Comparison of ENCODE assay signal across 19 cellular contexts in genomic region chr17:27906238-27906603, GRCh38. TPM values are rescaled to one million over a fixed set of nuclear protein-coding genes. Genes with fewer than 3 reads are reported as not detected.
DNase-seq lines count a peak whose midpoint lies in the region; ATAC-seq and TF ChIP-seq lines count a peak whose summit lies in the region.
"Had no signal": no experiment of that assay in that cellular context is flagged by ENCODE, and none has a peak within 500 bp of the region (broad histone marks: within the 10 kb centered on the region; RNA-seq: fewer than 3 reads in every experiment).

No MANE protein-coding gene starts in this region.

- no peak for TF ChIP-seq CTCF in WERI-Rb-1 (IDR thresholded peaks at IDR 0.05; ENCODE audit: low read depth, low read length)
- no peak for TF ChIP-seq CTCF in smooth muscle cell (IDR thresholded peaks at IDR 0.05; ENCODE audit: borderline replicate concordance, insufficient read depth, poor library complexity, severe bottlenecking)

- WGBS in smooth muscle cell (ENCODE audit: low lambda C conversion rate) = 85% methylated on average over 1 of the region's 1 CpG

- no peak overlapping the region for H3K9ac ChIP-seq in smooth muscle cell (ENCODE audit: low read depth)
- H3K9ac ChIP-seq: KMS-11 had no signal

- H3K27ac ChIP-seq in WERI-Rb-1 (peak overlapping the region; percentile 49; the same call in 1 of the 2 replicates), smooth muscle cell (ENCODE audit: low read depth) (no peak overlapping the region)
- H3K27ac ChIP-seq: KMS-11, Peyer's patch had no signal

- H3K4me3 ChIP-seq in WERI-Rb-1 (ENCODE audit: low read depth, low read length) = no peak overlapping the region
- no peak overlapping the region for H3K4me3 ChIP-seq in smooth muscle cell
- H3K4me3 ChIP-seq: Peyer's patch had no signal

- no peak for ATAC-seq in HG03196 (IDR thresholded peaks at IDR 0.05; ENCODE audit: unreplicated experiment)
- ATAC-seq in HG03139 (IDR thresholded peaks at IDR 0.05; ENCODE audit: unreplicated experiment) = no peak
- ATAC-seq: CD8-positive, alpha-beta T cell; T-cell had no signal

- H3K4me1 ChIP-seq in smooth muscle cell (ENCODE audit: low read depth) = peaks cover 14% of the 10 kb centered on the region
- H3K4me1 ChIP-seq: Peyer's patch had no signal

- H4K20me1 ChIP-seq in smooth muscle cell (ENCODE audit: low read depth) = no peaks in the 10 kb centered on the region

- H2AFZ ChIP-seq in smooth muscle cell (ENCODE audit: low read depth) = peak overlapping the region; percentile 16

- peak; percentile 39 to 51 for DNase-seq in NCI-H524 (lab: John Stamatoyannopoulos, UW)
- no peak for DNase-seq in NCI-H524 treated with DMSO at 0.1 percent for 48 hours (lab: John Stamatoyannopoulos, UW)
- peak; percentile 93 for DNase-seq in NCI-H69 (lab: John Stamatoyannopoulos, UW)
- no peak for DNase-seq in WERI-Rb-1
- DNase-seq in smooth muscle cell (lab: John Stamatoyannopoulos, UW; ENCODE audit: unreplicated experiment) = no peak
- DNase-seq in Kasumi-1 (lab: John Stamatoyannopoulos, UW) = no peak
- DNase-seq: 8988T; AML-193; C1 segment of cervical spinal cord; CD8-positive, alpha-beta T cell; DMS53; GDM1; NCI-H187 treated with DMSO at 0.1 percent for 48 hours; NCI-H345; Peyer's patch; T-cell had no signal

- no peak overlapping the region for H3K4me2 ChIP-seq in smooth muscle cell
- H3K4me2 ChIP-seq: KMS-11 had no signal

- H3K27me3 ChIP-seq in WERI-Rb-1 (ENCODE audit: insufficient read depth, low read depth, severe bottlenecking) (no peaks in the 10 kb centered on the region), smooth muscle cell (ENCODE audit: low read depth) (no peaks in the 10 kb centered on the region)
- H3K27me3 ChIP-seq: Peyer's patch had no signal

- no peaks in the 10 kb centered on the region for H3K79me2 ChIP-seq in smooth muscle cell (ENCODE audit: low read depth)

- no peaks in the 10 kb centered on the region for H3K9me3 ChIP-seq in WERI-Rb-1 (ENCODE audit: severe bottlenecking)
- H3K9me3 ChIP-seq in smooth muscle cell (replicated peaks; ENCODE audit: low read depth) = no peaks in the 10 kb centered on the region
- H3K9me3 ChIP-seq: Peyer's patch had no signal

- no peaks in the 10 kb centered on the region for H3F3A ChIP-seq in smooth muscle cell (ENCODE audit: low read depth)

- no peaks in the 10 kb centered on the region for H3K36me3 ChIP-seq in WERI-Rb-1
- H3K36me3 ChIP-seq in smooth muscle cell (ENCODE audit: low read depth) = no peaks in the 10 kb centered on the region
- H3K36me3 ChIP-seq: Peyer's patch had no signal

RNA-seq across cellular contexts. Expression of gene LYRM9, which starts 13.1 kb away (rescaled TPM):
- 10.6 and 15.0 TPM in 2 replicates for total RNA-seq in smooth muscle cell
- polyA plus RNA-seq in smooth muscle cell = 11.4 and 12.9 TPM in 2 replicates

Comparison
In these comparisons a context has a peak if more than half of its experiments do, and no peak if none do; other contexts are left out.
1. DNase-seq: peak in NCI-H524 (2 of 2) and NCI-H69 (single experiment); none in NCI-H524 treated with DMSO at 0.1 percent for 48 hours (single experiment), WERI-Rb-1 (single experiment), smooth muscle cell (single experiment) and Kasumi-1 (0 of 2).